In genomic region chr10:51879238-51879637, GRCh38 we compare ENCODE assay signal across 8 cellular contexts.
A peak's percentile ranks its signal among the peaks of the same experiment; 100 is the strongest.
DNase-seq lines count a peak whose midpoint lies in the region; ATAC-seq, FAIRE-seq and TF ChIP-seq lines count a peak whose summit lies in the region.

No MANE protein-coding gene starts in this region.

- CTCF ChIA-PET in A549 (lab: Yijun Ruan, JAX): no interaction called here

- H3K4me2 ChIP-seq in A549: no peak overlapping the region

- H3K4me1 Mint-ChIP-seq in T-helper 2 cell treated with Interferon-gamma antibody and Interleukin-4, amounts not matched to agents 5 μg/mL and 100 μg/mL, for 36 hours (ENCODE audit: low read depth): peaks cover 15% of the 10 kb centered on the region

- no peak for TF ChIP-seq POLR2A in A549 (IDR thresholded peaks at IDR 0.05; ENCODE audit: low read length)

- peak overlapping the region; percentile 81 for H3K4me3 Mint-ChIP-seq in T-helper 2 cell treated with Interferon-gamma antibody and Interleukin-4, amounts not matched to agents 5 μg/mL and 100 μg/mL, for 36 hours

- TF ChIP-seq RAD21 in A549 (conservative IDR thresholded peaks at IDR 0.05 in 1 of 2, IDR thresholded peaks at IDR 0.05 in 1 of 2): no peak

- 0% methylated on average over 1 of the region's 1 CpG for WGBS in A549 (ENCODE audit: missing lambda C conversion rate)

- H3K4me1 ChIP-seq in A549: no peaks in the 10 kb centered on the region

- peak; percentile 59 to 76 for ATAC-seq in A549
- peak; percentile 95 for ATAC-seq in GM18520 (IDR thresholded peaks at IDR 0.05; ENCODE audit: unreplicated experiment)
- ATAC-seq in HG02981 (IDR thresholded peaks at IDR 0.05; ENCODE audit: unreplicated experiment): peak; percentile 90

- H3K4me3 ChIP-seq in A549 (no peak overlapping the region), WERI-Rb-1 (ENCODE audit: low read depth, low read length) (no peak overlapping the region)

- H3K36me3 Mint-ChIP-seq in T-helper 2 cell treated with Interferon-gamma antibody and Interleukin-4, amounts not matched to agents 5 μg/mL and 100 μg/mL, for 36 hours (ENCODE audit: low read depth): no peaks in the 10 kb centered on the region

- peak overlapping the region; percentile 81 for H3K27ac Mint-ChIP-seq in T-helper 2 cell treated with Interferon-gamma antibody and Interleukin-4, amounts not matched to agents 5 μg/mL and 100 μg/mL, for 36 hours

- TF ChIP-seq EP300 in A549 (IDR thresholded peaks at IDR 0.05): no peak

- DNase-seq in A549 (ENCODE audit: low read depth in 1 of 2, low spot score in 1 of 2) (peak in 1 of 2 experiments; percentile 48), fibroblast of the conjunctiva (ENCODE audit: low read depth) (peak; percentile 98), WERI-Rb-1 (no peak), SIG-M5 (lab: John Stamatoyannopoulos, UW) (no peak)
- DNase-seq in T-helper 2 cell treated with Interferon-gamma antibody and Interleukin-4, amounts not matched to agents 5 μg/mL and 100 μg/mL, for 36 hours (ENCODE audit: low spot score): peak; percentile 42
- peak; percentile 1 to 9 for DNase-seq in stimulated activated CD4-positive, alpha-beta T cell treated with anti-CD3 and anti-CD28 coated beads, Interleukin-4, amount 100 ng/mL, for 48 hours (ENCODE audit: low read depth in 2 of 2)

- no peaks in the 10 kb centered on the region for H3K36me3 ChIP-seq in WERI-Rb-1

- no peak overlapping the region for H3K27ac ChIP-seq in A549
- H3K27ac ChIP-seq in WERI-Rb-1: no peak overlapping the region

- TF ChIP-seq CTCF in A549 (IDR thresholded peaks at IDR 0.05) (no peak), WERI-Rb-1 (IDR thresholded peaks at IDR 0.05; ENCODE audit: low read depth, low read length) (no peak)

- no peaks in the 10 kb centered on the region for H3K27me3 ChIP-seq in WERI-Rb-1 (ENCODE audit: insufficient read depth, low read depth, severe bottlenecking)

- H3K9me3 Mint-ChIP-seq in T-helper 2 cell treated with Interferon-gamma antibody and Interleukin-4, amounts not matched to agents 5 μg/mL and 100 μg/mL, for 36 hours: no peaks in the 10 kb centered on the region

- POLR2A ChIA-PET in A549 (lab: Yijun Ruan, JAX): no interaction called here

- no peak for FAIRE-seq in A549 (lab: Jason Lieb, UNC)

- H3K27me3 Mint-ChIP-seq in T-helper 2 cell treated with Interferon-gamma antibody and Interleukin-4, amounts not matched to agents 5 μg/mL and 100 μg/mL, for 36 hours (ENCODE audit: low read depth): no peaks in the 10 kb centered on the region

- H3K9me3 ChIP-seq in A549: no peaks in the 10 kb centered on the region
- H3K9me3 ChIP-seq in WERI-Rb-1 (ENCODE audit: severe bottlenecking): no peaks in the 10 kb centered on the region

TF ChIP-seq in A549, 52 proteins besides CTCF, POLR2A, EP300 and RAD21:
- no peak for TF ChIP-seq CHD2 (IDR thresholded peaks at IDR 0.05; ENCODE audit: low read length, partially characterized antibody)
- TF ChIP-seq BHLHE40 (IDR thresholded peaks at IDR 0.05; ENCODE audit: low read depth, low read length): no peak
- TF ChIP-seq TP53 (CRISPR knock-in tag; IDR thresholded peaks at IDR 0.05): no peak
- TF ChIP-seq MYC (IDR thresholded peaks at IDR 0.05; ENCODE audit: borderline replicate concordance, low read length): no peak
- no peak for TF ChIP-seq CBX8 (IDR thresholded peaks at IDR 0.05)
- no peak for TF ChIP-seq HEYL (CRISPR knock-in tag; IDR thresholded peaks at IDR 0.05)
- TF ChIP-seq HOXB5 (CRISPR knock-in tag; IDR thresholded peaks at IDR 0.05): no peak
- TF ChIP-seq FOSL2 (IDR thresholded peaks at IDR 0.05): no peak
- 0 out of 2 replicates have a peak, but pooled peaks have one; percentile 7 for TF ChIP-seq FOSL2 (CRISPR knock-in tag; IDR thresholded peaks at IDR 0.05)

Comparison
In these comparisons a context has a peak if more than half of its experiments do, and no peak if none do; other contexts are left out.
1. DNase-seq: peak in T-helper 2 cell treated with Interferon-gamma antibody and Interleukin-4, amounts not matched to agents 5 μg/mL and 100 μg/mL, for 36 hours (single experiment), fibroblast of the conjunctiva (single experiment) and stimulated activated CD4-positive, alpha-beta T cell treated with anti-CD3 and anti-CD28 coated beads, Interleukin-4, amount 100 ng/mL, for 48 hours (2 of 2); none in WERI-Rb-1 (single experiment) and SIG-M5 (single experiment).
2. Peak in every context shown above with its lines, with median percentiles within 50 percentile points of each other: ATAC-seq.